Comparison of ENCODE assay signal across 13 cellular contexts in genomic region chr18:48297139-48297538, GRCh38.
DNase-seq lines count a peak whose midpoint lies in the region; TF ChIP-seq lines count a peak whose summit lies in the region.
"Had no signal": no experiment of that assay in that cellular context is flagged by ENCODE, and none has a peak within 500 bp of the region (broad histone marks: within the 10 kb centered on the region; RNA-seq: fewer than 3 reads in every experiment).

No MANE protein-coding gene starts in this region.

- intact Hi-C loops in activated T-helper 2 cell treated with anti-CD3 and anti-CD28 coated beads, Interferon-gamma antibody, Interleukin-2, Interleukin-4, amounts not matched to agents 10 μg/mL and 5 μg/mL and 100 μg/mL, durations not matched to agents 14 hours and 24 hours and 36 hours (cut with micrococcal nuclease): no loop called here

- 91% methylated on average over 4 of the region's 4 CpGs for WGBS in smooth muscle cell (ENCODE audit: low lambda C conversion rate)

- H3K36me3 ChIP-seq in MM.1S (replicated peaks; ENCODE audit: insufficient read depth, low read length) (no peaks in the 10 kb centered on the region), smooth muscle cell (ENCODE audit: low read depth) (no peaks in the 10 kb centered on the region)

- peaks cover 11% of the 10 kb centered on the region for H3K4me1 Mint-ChIP-seq in activated T-helper 2 cell treated with anti-CD3 and anti-CD28 coated beads, Interferon-gamma antibody, Interleukin-2, Interleukin-4, amounts not matched to agents 10 μg/mL and 5 μg/mL and 100 μg/mL, durations not matched to agents 14 hours and 24 hours and 36 hours (ENCODE audit: low read depth)

- H2AFZ ChIP-seq in MM.1S (ENCODE audit: low read length) (no peak overlapping the region), smooth muscle cell (ENCODE audit: low read depth) (no peak overlapping the region)

- no peak overlapping the region for H3K9ac ChIP-seq in MM.1S (ENCODE audit: low read length)
- no peak overlapping the region for H3K9ac ChIP-seq in smooth muscle cell (ENCODE audit: low read depth)
- H3K9ac ChIP-seq: KMS-11 had no signal

- H3K79me2 ChIP-seq in MM.1S (ENCODE audit: low read length) (no peaks in the 10 kb centered on the region), smooth muscle cell (ENCODE audit: low read depth) (no peaks in the 10 kb centered on the region)

- H4K20me1 ChIP-seq in MM.1S (ENCODE audit: insufficient read depth, low read length) (no peaks in the 10 kb centered on the region), smooth muscle cell (ENCODE audit: low read depth) (no peaks in the 10 kb centered on the region)

- no peaks in the 10 kb centered on the region for H3K36me3 Mint-ChIP-seq in activated T-helper 2 cell treated with anti-CD3 and anti-CD28 coated beads, Interferon-gamma antibody, Interleukin-2, Interleukin-4, amounts not matched to agents 10 μg/mL and 5 μg/mL and 100 μg/mL, durations not matched to agents 14 hours and 24 hours and 36 hours (ENCODE audit: low read depth)

- H3K9me3 Mint-ChIP-seq in activated T-helper 2 cell treated with anti-CD3 and anti-CD28 coated beads, Interferon-gamma antibody, Interleukin-2, Interleukin-4, amounts not matched to agents 10 μg/mL and 5 μg/mL and 100 μg/mL, durations not matched to agents 14 hours and 24 hours and 36 hours: no peaks in the 10 kb centered on the region
- H3K9me3 Mint-ChIP-seq: CD4-positive, alpha-beta T cell had no signal

- DNase-seq in activated effector memory CD4-positive, alpha-beta T cell treated with anti-CD3 and anti-CD28 coated beads, Interleukin-2, amount 50 U/mL, for 16 hours: peak; percentile 27
- DNase-seq in activated effector memory CD4-positive, alpha-beta T cell treated with Interleukin-2 at 50 U/mL for 16 hours: no peak
- DNase-seq in NCI-H345 treated with DMSO at 0.1 percent for 48 hours (lab: John Stamatoyannopoulos, UW; ENCODE audit: unreplicated experiment): peak; percentile 52
- peak; percentile 43 for DNase-seq in mesenteric fat pad (ENCODE audit: low spot score)
- no peak for DNase-seq in activated T-helper 2 cell treated with anti-CD3 and anti-CD28 coated beads, Interferon-gamma antibody, Interleukin-2, Interleukin-4, amounts not matched to agents 10 μg/mL and 5 μg/mL and 100 μg/mL, durations not matched to agents 14 hours and 24 hours and 36 hours (ENCODE audit: low spot score)
- DNase-seq in MM.1S: no peak
- DNase-seq in smooth muscle cell (lab: John Stamatoyannopoulos, UW; ENCODE audit: unreplicated experiment): no peak
- DNase-seq: CD4-positive, alpha-beta T cell; MV-4-11; NCI-H1930; NCI-H774; Right ventricle myocardium superior had no signal

- H3K9me3 ChIP-seq in MM.1S (replicated peaks; ENCODE audit: insufficient read depth, low read length): no peaks in the 10 kb centered on the region
- H3K9me3 ChIP-seq in smooth muscle cell (replicated peaks; ENCODE audit: low read depth): no peaks in the 10 kb centered on the region

- H3K27ac ChIP-seq in MM.1S (ENCODE audit: low read length): no peak overlapping the region
- H3K27ac ChIP-seq in smooth muscle cell (ENCODE audit: low read depth): no peak overlapping the region
- H3K27ac ChIP-seq: KMS-11 had no signal

- H3K27ac Mint-ChIP-seq in activated T-helper 2 cell treated with anti-CD3 and anti-CD28 coated beads, Interferon-gamma antibody, Interleukin-2, Interleukin-4, amounts not matched to agents 10 μg/mL and 5 μg/mL and 100 μg/mL, durations not matched to agents 14 hours and 24 hours and 36 hours: no peak overlapping the region
- H3K27ac Mint-ChIP-seq: CD4-positive, alpha-beta T cell had no signal

- H3K4me3 ChIP-seq in MM.1S (ENCODE audit: low read length) (no peak overlapping the region), smooth muscle cell (no peak overlapping the region)

- H3K4me2 ChIP-seq in MM.1S (ENCODE audit: low read depth, low read length): no peak overlapping the region
- H3K4me2 ChIP-seq in smooth muscle cell: no peak overlapping the region
- H3K4me2 ChIP-seq: KMS-11 had no signal

- TF ChIP-seq CTCF in MM.1S (IDR thresholded peaks at IDR 0.05; ENCODE audit: low read length) (no peak), smooth muscle cell (IDR thresholded peaks at IDR 0.05; ENCODE audit: borderline replicate concordance, insufficient read depth, poor library complexity, severe bottlenecking) (no peak)

- no peak overlapping the region for H3K4me3 Mint-ChIP-seq in activated T-helper 2 cell treated with anti-CD3 and anti-CD28 coated beads, Interferon-gamma antibody, Interleukin-2, Interleukin-4, amounts not matched to agents 10 μg/mL and 5 μg/mL and 100 μg/mL, durations not matched to agents 14 hours and 24 hours and 36 hours (ENCODE audit: low read depth)
- H3K4me3 Mint-ChIP-seq: CD4-positive, alpha-beta T cell had no signal

- H3F3A ChIP-seq in MM.1S (ENCODE audit: insufficient read depth, low read length) (no peaks in the 10 kb centered on the region), smooth muscle cell (ENCODE audit: low read depth) (no peaks in the 10 kb centered on the region)

- no peaks in the 10 kb centered on the region for H3K27me3 Mint-ChIP-seq in activated T-helper 2 cell treated with anti-CD3 and anti-CD28 coated beads, Interferon-gamma antibody, Interleukin-2, Interleukin-4, amounts not matched to agents 10 μg/mL and 5 μg/mL and 100 μg/mL, durations not matched to agents 14 hours and 24 hours and 36 hours (ENCODE audit: low read depth)
- H3K27me3 Mint-ChIP-seq: CD4-positive, alpha-beta T cell had no signal

- no peaks in the 10 kb centered on the region for H3K9me2 ChIP-seq in MM.1S (replicated peaks; ENCODE audit: insufficient read depth, low read length)

- peaks cover 5% of the 10 kb centered on the region; the same call in 1 of the 2 replicates for H3K4me1 ChIP-seq in MM.1S (ENCODE audit: low read length)
- H3K4me1 ChIP-seq in smooth muscle cell (ENCODE audit: low read depth): peaks cover 17% of the 10 kb centered on the region

- H3K27me3 ChIP-seq in MM.1S (replicated peaks; ENCODE audit: insufficient read depth, low read length) (no peaks in the 10 kb centered on the region), smooth muscle cell (ENCODE audit: low read depth) (no peaks in the 10 kb centered on the region)

Comparison
In these comparisons a context has a peak if more than half of its experiments do, and no peak if none do; other contexts are left out.
1. DNase-seq: peak in activated effector memory CD4-positive, alpha-beta T cell treated with anti-CD3 and anti-CD28 coated beads, Interleukin-2, amount 50 U/mL, for 16 hours (single experiment), NCI-H345 treated with DMSO at 0.1 percent for 48 hours (single experiment) and mesenteric fat pad (single experiment); none in activated effector memory CD4-positive, alpha-beta T cell treated with Interleukin-2 at 50 U/mL for 16 hours (single experiment), activated T-helper 2 cell treated with anti-CD3 and anti-CD28 coated beads, Interferon-gamma antibody, Interleukin-2, Interleukin-4, amounts not matched to agents 10 μg/mL and 5 μg/mL and 100 μg/mL, durations not matched to agents 14 hours and 24 hours and 36 hours (single experiment), MM.1S (single experiment) and smooth muscle cell (single experiment).